1 cellular context compared by ENCODE assay signal in the genomic region with DNA sequence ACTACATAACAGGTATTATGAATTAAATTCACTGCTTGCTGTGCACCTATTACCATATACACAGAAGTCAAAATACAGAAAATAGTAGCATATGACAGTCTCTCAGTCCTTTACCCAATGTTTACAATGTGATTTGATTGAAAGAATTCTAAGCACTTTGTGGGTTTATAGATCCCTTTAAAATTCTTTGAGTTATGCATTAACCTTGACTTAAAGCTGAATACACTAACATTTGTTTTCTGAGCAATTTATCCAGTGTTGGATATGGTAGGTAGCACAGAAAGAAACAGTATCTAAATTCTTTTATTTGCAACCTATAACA.
TF ChIP-seq lines count a peak whose summit lies in the region.

No MANE protein-coding gene starts in this region.

TF ChIP-seq in endothelial cell of umbilical vein, 7 proteins besides CTCF, POLR2A, EP300 and RAD21:
- TF ChIP-seq MYC (IDR thresholded peaks at IDR 0.05; ENCODE audit: low read depth, low read length) (no peak), POLR2AphosphoS5 (IDR thresholded peaks at IDR 0.05; ENCODE audit: insufficient read depth, low read depth, low read length) (no peak), GATA2 (IDR thresholded peaks at IDR 0.05; ENCODE audit: insufficient read depth, insufficient read length, low read depth, low read length) (no peak), EZH2 (IDR thresholded peaks at IDR 0.05; ENCODE audit: borderline replicate concordance, low read depth, low read length, severe bottlenecking) (no peak), JUN (IDR thresholded peaks at IDR 0.05; ENCODE audit: borderline replicate concordance, insufficient read depth, insufficient read length, low read depth) (no peak)
- TF ChIP-seq, protein P1, sequence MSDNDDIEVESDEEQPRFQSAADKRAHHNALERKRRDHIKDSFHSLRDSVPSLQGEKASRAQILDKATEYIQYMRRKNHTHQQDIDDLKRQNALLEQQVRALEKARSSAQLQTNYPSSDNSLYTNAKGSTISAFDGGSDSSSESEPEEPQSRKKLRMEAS (IDR thresholded peaks at IDR 0.05; ENCODE audit: insufficient read depth, insufficient read length), result no peak
